ENCODE assay signal across 8 cellular contexts in the genomic region with DNA sequence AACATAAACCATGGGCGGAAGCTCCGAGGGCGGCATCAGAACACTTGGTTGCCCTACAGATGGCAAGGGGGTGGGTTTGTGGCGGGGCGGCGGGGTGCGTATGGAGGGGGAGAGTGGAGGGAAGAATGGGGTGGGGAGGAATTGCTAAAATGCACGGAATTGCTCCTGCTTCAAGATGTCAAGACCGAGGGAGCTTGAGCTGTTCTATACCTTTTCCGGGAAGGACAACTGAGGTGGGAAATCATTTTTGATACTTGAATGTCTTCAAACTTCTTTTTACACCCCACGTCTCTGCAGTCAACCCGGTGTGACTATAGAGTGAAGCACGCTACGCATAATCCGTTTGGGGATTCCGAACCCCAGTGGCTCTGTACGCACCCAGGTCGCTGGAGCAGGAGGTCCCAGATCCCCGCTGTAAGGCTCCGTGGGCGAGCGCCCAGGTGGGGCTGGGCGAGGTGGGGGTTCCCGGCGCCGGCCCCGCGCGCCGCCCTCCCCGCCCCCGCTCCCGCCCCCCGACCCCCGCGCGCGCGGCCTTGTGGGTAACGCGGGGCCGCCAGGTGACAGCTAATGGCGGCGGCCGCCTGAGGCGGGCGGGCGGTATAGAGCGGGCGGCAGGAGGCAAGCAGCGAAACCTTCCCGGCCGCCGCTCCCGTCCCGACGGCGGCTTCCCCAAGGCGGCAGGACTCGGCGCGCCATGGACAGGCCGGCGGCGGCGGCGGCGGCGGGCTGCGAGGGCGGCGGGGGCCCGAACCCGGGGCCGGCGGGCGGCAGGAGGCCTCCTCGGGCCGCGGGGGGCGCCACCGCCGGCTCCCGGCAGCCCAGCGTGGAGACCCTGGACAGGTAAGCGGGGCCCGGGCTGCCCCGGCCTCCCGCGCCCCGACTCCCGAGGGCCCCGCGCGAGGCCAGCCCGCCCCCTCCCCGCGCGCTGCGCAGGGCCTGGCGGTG. TPM values are rescaled to one million over a fixed set of nuclear protein-coding genes. Genes with fewer than 3 reads are reported as not detected.
DNase-seq lines count a peak whose midpoint lies in the region; ATAC-seq and TF ChIP-seq lines count a peak whose summit lies in the region.

A gene (plus strand): TSS at position 560 of the 945 bp plus-strand sequence. CDS start 135 bp downstream, at position 695.

- no peaks in the 10 kb centered on the region for H3K27me3 ChIP-seq in neutrophil
- no peaks in the 10 kb centered on the region for H3K27me3 ChIP-seq in aorta (ENCODE audit: control insufficient read depth in 1 of 2, insufficient read depth in 2 of 2, low read length in 1 of 2)

- H3K4me3 ChIP-seq in foreskin fibroblast (ENCODE audit: low read depth in 1 of 2, low read length in 2 of 2) (peak within 1 kb of the TSS; percentile 58 to 70), neutrophil (ENCODE audit: low read depth in 1 of 2, low read length in 1 of 2) (peak within 1 kb of the TSS; percentile 62 to 66), aorta (ENCODE audit: low read length in 2 of 2) (peak within 1 kb of the TSS; percentile 75 to 78)

- H3K4me3 Mint-ChIP-seq in activated T-helper 17 cell treated with anti-CD3 and anti-CD28 coated beads, Interleukin-2, amount 50 U/mL, for 72 hours: peak within 1 kb of the TSS; percentile 91

- 1 to 27% methylated on average over 52 to 100 of the region's 101 CpGs for WGBS in aorta, 2 donors

- no peaks in the 10 kb centered on the region for H3K27me3 Mint-ChIP-seq in activated T-helper 17 cell treated with anti-CD3 and anti-CD28 coated beads, Interleukin-2, amount 50 U/mL, for 72 hours

- peaks cover 34% of the 10 kb centered on the region for H3K36me3 Mint-ChIP-seq in activated T-helper 17 cell treated with anti-CD3 and anti-CD28 coated beads, Interleukin-2, amount 50 U/mL, for 72 hours (ENCODE audit: low read depth)

- DNase-seq in NCI-H2107 (lab: John Stamatoyannopoulos, UW) (peak; percentile 5), NCI-H2107 treated with DMSO at 0.1 percent for 48 hours (lab: John Stamatoyannopoulos, UW; ENCODE audit: unreplicated experiment) (no peak), NCI-H526 treated with DMSO at 0.1 percent for 48 hours (lab: John Stamatoyannopoulos, UW) (peak; percentile 2), foreskin fibroblast (peak in 1 of 2 donors; percentile 52), aorta (peak; percentile 54 to 76)

- no peaks in the 10 kb centered on the region for H3K9me3 ChIP-seq in neutrophil
- H3K9me3 ChIP-seq in aorta (ENCODE audit: control insufficient read depth, low read length): no peaks in the 10 kb centered on the region

- no peaks in the 10 kb centered on the region for H3K36me3 ChIP-seq in neutrophil
- no peaks in the 10 kb centered on the region for H3K36me3 ChIP-seq in aorta (ENCODE audit: control insufficient read depth in 1 of 2, insufficient read depth in 2 of 2, low read length in 1 of 2)

- ATAC-seq in HG02884 (IDR thresholded peaks at IDR 0.05; ENCODE audit: unreplicated experiment) (peak; percentile 42), aorta (ENCODE audit: low FRiP score) (peak; percentile 49)
- ATAC-seq in activated T-helper 17 cell treated with anti-CD3 and anti-CD28 coated beads, Interleukin-2, amount 50 U/mL, for 72 hours (replicated peaks): peak; percentile 5

- TF ChIP-seq CTCF in foreskin fibroblast (IDR thresholded peaks at IDR 0.05; ENCODE audit: low read depth, low read length) (no peak), neutrophil (IDR thresholded peaks at IDR 0.05) (no peak)

- H3K4me1 ChIP-seq in neutrophil (ENCODE audit: control insufficient read depth in 1 of 2, insufficient read depth in 1 of 2, low read depth in 1 of 2, low read length in 1 of 2): peaks cover 41 to 43% of the 10 kb centered on the region in 2 experiments
- peaks cover 0 to 5% of the 10 kb centered on the region in 2 donors for H3K4me1 ChIP-seq in aorta (ENCODE audit: control insufficient read depth in 1 of 2, insufficient read depth in 2 of 2, low read length in 2 of 2)

- intact Hi-C loops in aorta (cut with DNase I): no loop called here

- peak within 1 kb of the TSS; percentile 97 for H3K27ac Mint-ChIP-seq in activated T-helper 17 cell treated with anti-CD3 and anti-CD28 coated beads, Interleukin-2, amount 50 U/mL, for 72 hours

- H3K4me1 Mint-ChIP-seq in activated T-helper 17 cell treated with anti-CD3 and anti-CD28 coated beads, Interleukin-2, amount 50 U/mL, for 72 hours: peaks cover 24% of the 10 kb centered on the region

- no peaks in the 10 kb centered on the region for H3K9me3 Mint-ChIP-seq in activated T-helper 17 cell treated with anti-CD3 and anti-CD28 coated beads, Interleukin-2, amount 50 U/mL, for 72 hours

- H3K27ac ChIP-seq in neutrophil (peak within 1 kb of the TSS; percentile 88), aorta (ENCODE audit: low read depth in 1 of 2, low read length in 2 of 2) (peak within 1 kb of the TSS; percentile 53 to 80)

RNA-seq across cellular contexts. Expression of the gene that starts here (rescaled TPM):
- 10 to 100 TPM; 25.5 to 36.0 TPM for total RNA-seq in activated T-helper 17 cell treated with anti-CD3 and anti-CD28 coated beads, Interleukin-2, amount 50 U/mL, for 72 hours
- total RNA-seq in aorta: 10 to 100 TPM; 24.0 to 24.2 TPM
- polyA plus RNA-seq in aorta: 10 to 100 TPM; 10.2 to 13.4 TPM
